ENCODE assay signal across 2 cellular contexts in the genomic region with DNA sequence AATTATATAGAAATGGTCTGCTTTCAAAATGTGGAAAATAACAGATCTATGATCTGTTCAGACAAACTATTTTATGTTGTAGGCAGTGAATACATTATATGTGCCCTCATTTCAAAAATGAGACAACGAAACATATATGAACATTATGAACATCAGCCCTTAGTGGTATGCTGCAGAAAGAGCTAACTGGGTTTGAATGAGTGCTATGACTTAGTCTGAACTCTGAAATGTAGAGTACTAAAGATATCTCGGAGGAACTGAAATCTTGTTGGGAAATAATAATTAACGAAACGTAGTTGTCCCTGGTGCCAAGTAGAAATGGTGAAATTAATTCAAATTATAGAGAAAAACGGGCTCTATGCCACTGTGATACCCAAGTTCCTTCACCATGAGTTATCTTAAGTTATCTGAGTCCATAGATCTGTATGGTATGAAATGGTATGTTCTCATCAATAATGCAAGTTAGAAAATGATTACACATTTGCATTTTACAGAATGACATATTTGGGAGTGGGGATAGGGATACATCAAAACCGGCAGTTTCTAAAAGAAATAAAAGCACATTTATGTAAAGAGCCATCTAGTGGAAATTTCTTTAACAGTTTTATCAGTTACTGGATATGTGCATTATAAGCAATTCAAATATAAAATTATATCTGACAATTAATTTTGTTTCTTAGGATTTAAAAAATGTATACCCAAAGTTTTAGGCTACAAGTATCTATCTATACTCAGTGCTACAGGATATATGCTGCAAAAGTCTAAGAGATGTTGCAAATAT.
TF ChIP-seq lines count a peak whose summit lies in the region.

No MANE protein-coding gene starts in this region.

TF ChIP-seq in A549, 52 proteins besides CTCF, POLR2A, EP300 and RAD21:
- TF ChIP-seq ZFP36 (IDR thresholded peaks at IDR 0.05; ENCODE audit: borderline replicate concordance, partially characterized antibody) (no peak), SMC3 (IDR thresholded peaks at IDR 0.05) (peak; percentile 32; the same call in 1 of the 3 replicates)

TF ChIP-seq in endothelial cell of umbilical vein, 7 proteins besides CTCF, POLR2A, EP300 and RAD21:
- TF ChIP-seq POLR2AphosphoS5 (IDR thresholded peaks at IDR 0.05; ENCODE audit: insufficient read depth, low read depth, low read length) (no peak), GATA2 (IDR thresholded peaks at IDR 0.05; ENCODE audit: insufficient read depth, insufficient read length, low read depth, low read length) (no peak), EZH2 (IDR thresholded peaks at IDR 0.05; ENCODE audit: borderline replicate concordance, low read depth, low read length, severe bottlenecking) (no peak), JUN (IDR thresholded peaks at IDR 0.05; ENCODE audit: borderline replicate concordance, insufficient read depth, insufficient read length, low read depth) (no peak), MYC (IDR thresholded peaks at IDR 0.05; ENCODE audit: low read depth, low read length) (no peak), FOS (IDR thresholded peaks at IDR 0.05; ENCODE audit: borderline replicate concordance, insufficient read depth, low read length) (no peak)
- TF ChIP-seq, protein P1, sequence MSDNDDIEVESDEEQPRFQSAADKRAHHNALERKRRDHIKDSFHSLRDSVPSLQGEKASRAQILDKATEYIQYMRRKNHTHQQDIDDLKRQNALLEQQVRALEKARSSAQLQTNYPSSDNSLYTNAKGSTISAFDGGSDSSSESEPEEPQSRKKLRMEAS (IDR thresholded peaks at IDR 0.05; ENCODE audit: insufficient read depth, insufficient read length) = no peak
